In the genomic region with DNA sequence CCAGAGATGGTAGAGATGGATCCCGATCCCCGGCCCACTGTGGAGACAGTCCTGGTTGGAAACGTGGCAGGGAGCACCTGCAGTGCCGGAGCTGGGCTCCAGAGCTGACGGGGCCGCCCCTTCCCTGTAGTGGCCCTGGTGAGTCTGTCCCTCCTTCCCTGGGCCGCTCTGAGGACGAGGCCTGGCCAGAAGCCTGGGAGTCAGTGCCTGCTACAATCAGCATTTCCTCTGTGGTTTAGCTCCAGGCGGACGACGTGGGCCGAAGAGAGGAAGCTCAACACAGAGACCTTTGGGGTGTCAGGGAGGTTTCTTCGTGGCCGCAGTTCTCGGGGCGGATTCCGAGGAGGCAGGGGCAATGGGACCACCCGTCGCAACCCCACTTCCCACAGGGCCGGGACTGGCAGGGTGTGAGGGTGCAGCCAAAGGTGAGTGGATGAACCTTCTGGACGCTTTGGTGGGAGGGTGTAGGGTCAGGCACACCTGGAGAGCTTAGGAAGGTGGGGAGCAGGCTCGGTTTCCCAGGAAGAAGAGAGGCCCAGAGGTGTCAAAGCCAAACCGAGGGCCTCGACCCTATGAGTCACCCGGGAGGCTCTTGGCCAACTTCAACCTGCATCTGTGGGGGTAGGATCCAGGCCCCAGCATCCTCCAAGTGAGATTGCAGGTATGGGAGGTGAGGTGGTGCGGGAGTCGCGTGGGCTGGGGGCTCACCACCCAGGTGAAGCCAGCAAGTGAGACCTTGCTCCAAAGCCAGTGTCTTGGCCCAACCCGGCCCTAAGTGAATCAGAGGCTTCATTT, we compare ENCODE assay signal across 12 cellular contexts. TPM values are rescaled to one million over a fixed set of nuclear protein-coding genes. Genes with fewer than 3 reads are reported as not detected.
DNase-seq lines count a peak whose midpoint lies in the region; ATAC-seq and TF ChIP-seq lines count a peak whose summit lies in the region.
"Had no signal": no experiment of that assay in that cellular context is flagged by ENCODE, and none has a peak within 500 bp of the region (broad histone marks: within the 10 kb centered on the region; RNA-seq: fewer than 3 reads in every experiment).

No MANE protein-coding gene starts in this region.

- peak overlapping the region; percentile 45 for H3K4me3 Mint-ChIP-seq in neural crest cell
- H3K4me3 Mint-ChIP-seq in activated T-helper 17 cell treated with anti-CD3 and anti-CD28 coated beads, Interleukin-2, amount 50 U/mL, for 72 hours, result no peak overlapping the region

- no peak overlapping the region for H3K27ac Mint-ChIP-seq in neural crest cell (ENCODE audit: unreplicated experiment)
- H3K27ac Mint-ChIP-seq in activated T-helper 17 cell treated with anti-CD3 and anti-CD28 coated beads, Interleukin-2, amount 50 U/mL, for 72 hours, result no peak overlapping the region

- H3K4me1 ChIP-seq in uterus, result no peaks in the 10 kb centered on the region
- H3K4me1 ChIP-seq: ascending aorta had no signal

- peak; percentile 84 for DNase-seq in Right ventricle myocardium inferior (ENCODE audit: missing footprints)
- no peak for DNase-seq in cardiac septum (ENCODE audit: low spot score)
- DNase-seq in dermis blood vessel endothelial cell, result peak; percentile 28
- DNase-seq in neural crest cell (ENCODE audit: low read depth, low spot score), result no peak
- DNase-seq in uterus, result no peak
- no peak for DNase-seq in HT-29 (ENCODE audit: low spot score)
- DNase-seq: activated CD4-positive, alpha-beta T cell treated with anti-CD3 and anti-CD28 coated beads, Interleukin-2, amount 50 U/mL, for 48 hours; HCEC 1CT; occipital lobe had no signal

- H3K27me3 ChIP-seq in uterus, result no peaks in the 10 kb centered on the region
- H3K27me3 ChIP-seq: ascending aorta had no signal

- H3K4me3 ChIP-seq in uterus, result no peak overlapping the region
- H3K4me3 ChIP-seq: ascending aorta had no signal

- intact Hi-C loops in Right ventricle myocardium inferior (cut with DNase I) (no loop called here), cardiac septum (cut with DNase I) (no loop called here), uterus (cut with DNase I; ENCODE audit: low total_unique reads) (no loop called here)

- no peaks in the 10 kb centered on the region for H3K36me3 ChIP-seq in uterus

- peak overlapping the region; percentile 8 to 42 for H3K27ac ChIP-seq in uterus

- H3K9me3 Mint-ChIP-seq in neural crest cell, result no peaks in the 10 kb centered on the region
- no peaks in the 10 kb centered on the region for H3K9me3 Mint-ChIP-seq in activated T-helper 17 cell treated with anti-CD3 and anti-CD28 coated beads, Interleukin-2, amount 50 U/mL, for 72 hours

- H3K9me3 ChIP-seq in uterus, result no peaks in the 10 kb centered on the region
- H3K9me3 ChIP-seq: ascending aorta had no signal

- ATAC-seq in Right ventricle myocardium inferior (peak; percentile 47), GM21737 (IDR thresholded peaks at IDR 0.05; ENCODE audit: unreplicated experiment) (no peak)
- no peak for ATAC-seq in activated T-helper 17 cell treated with anti-CD3 and anti-CD28 coated beads, Interleukin-2, amount 50 U/mL, for 72 hours (replicated peaks)

- peaks cover 32% of the 10 kb centered on the region for H3K36me3 Mint-ChIP-seq in neural crest cell (ENCODE audit: low read depth)
- peaks cover 100% of the 10 kb centered on the region for H3K36me3 Mint-ChIP-seq in activated T-helper 17 cell treated with anti-CD3 and anti-CD28 coated beads, Interleukin-2, amount 50 U/mL, for 72 hours (ENCODE audit: low read depth)

- TF ChIP-seq CTCF in neural crest cell (conservative IDR thresholded peaks at IDR 0.05), result no peak
- TF ChIP-seq CTCF in uterus (IDR thresholded peaks at IDR 0.05), result no peak

- H3K27me3 Mint-ChIP-seq in neural crest cell (ENCODE audit: low read depth), result no peaks in the 10 kb centered on the region
- H3K27me3 Mint-ChIP-seq in activated T-helper 17 cell treated with anti-CD3 and anti-CD28 coated beads, Interleukin-2, amount 50 U/mL, for 72 hours, result no peaks in the 10 kb centered on the region

- no peaks in the 10 kb centered on the region for H3K4me1 Mint-ChIP-seq in neural crest cell
- H3K4me1 Mint-ChIP-seq in activated T-helper 17 cell treated with anti-CD3 and anti-CD28 coated beads, Interleukin-2, amount 50 U/mL, for 72 hours, result peaks cover 14% of the 10 kb centered on the region

- TF ChIP-seq POLR2A in uterus (IDR thresholded peaks at IDR 0.05), result no peak

RNA-seq across cellular contexts. Expression of gene PSMA7, which starts 9.9 kb away (rescaled TPM):
- total RNA-seq in Right ventricle myocardium inferior (230 TPM), cardiac septum (198 TPM), dermis blood vessel endothelial cell (450 and 557 TPM in 2 replicates), neural crest cell (318 and 322 TPM in 2 replicates), uterus (100 to 1,000 TPM; 145 to 214 (median 162) TPM)
- total RNA-seq in activated T-helper 17 cell treated with anti-CD3 and anti-CD28 coated beads, Interleukin-2, amount 50 U/mL, for 72 hours, result 100 to 1,000 TPM; 161 to 334 TPM
- total RNA-seq in HT-29 (2014; rRNA removed; shearing (Covaris generic)), result 822 and 933 TPM in 2 replicates

RNA-seq across cellular contexts. Expression of gene SS18L1, which starts 10.3 kb away (rescaled TPM):
- 7.8 TPM for total RNA-seq in Right ventricle myocardium inferior
- 8.0 TPM for total RNA-seq in cardiac septum
- total RNA-seq in dermis blood vessel endothelial cell, result 13.8 and 16.5 TPM in 2 replicates
- 29.6 and 30.0 TPM in 2 replicates for total RNA-seq in neural crest cell
- total RNA-seq in uterus, result 10 to 100 TPM in 2 of 4 donors, 1 to 10 TPM in 1, under 1 TPM in 1; 0.51 to 21.7 (median 12.8) TPM
- 10 to 100 TPM; 16.5 to 17.9 TPM for total RNA-seq in activated T-helper 17 cell treated with anti-CD3 and anti-CD28 coated beads, Interleukin-2, amount 50 U/mL, for 72 hours
- total RNA-seq in HT-29 (2014; rRNA removed; shearing (Covaris generic)), result 57.1 and 65.8 TPM in 2 replicates

RNA-seq across cellular contexts. Expression of gene LSM14B, which starts 11.0 kb away (rescaled TPM):
- total RNA-seq in Right ventricle myocardium inferior (55.2 TPM), cardiac septum (51.0 TPM), dermis blood vessel endothelial cell (31.3 and 32.8 TPM in 2 replicates), neural crest cell (97.1 TPM in 2 replicates), uterus (10 to 100 TPM in 3 of 4 donors, 1 to 10 TPM in 1; 3.1 to 56.8 (median 45.9) TPM)
- 10 to 100 TPM; 25.1 to 29.8 TPM for total RNA-seq in activated T-helper 17 cell treated with anti-CD3 and anti-CD28 coated beads, Interleukin-2, amount 50 U/mL, for 72 hours
- 76.1 and 80.0 TPM in 2 replicates for total RNA-seq in HT-29 (2014; rRNA removed; shearing (Covaris generic))

RNA-seq across cellular contexts. Expression of gene MTG2, which starts 49.6 kb away (rescaled TPM):
- total RNA-seq in Right ventricle myocardium inferior (21.6 TPM), cardiac septum (26.6 TPM), dermis blood vessel endothelial cell (19.3 and 26.7 TPM in 2 replicates), neural crest cell (32.9 and 34.6 TPM in 2 replicates), uterus (10 to 100 TPM in 3 of 4 donors, under 1 TPM in 1; 0.59 to 38.5 (median 22.7) TPM)
- 10 to 100 TPM; 19.7 to 40.2 TPM for total RNA-seq in activated T-helper 17 cell treated with anti-CD3 and anti-CD28 coated beads, Interleukin-2, amount 50 U/mL, for 72 hours
- total RNA-seq in HT-29 (2014; rRNA removed; shearing (Covaris generic)), result 41.9 and 44.2 TPM in 2 replicates

Comparison
In these comparisons a context has a peak if more than half of its experiments do, and no peak if none do; other contexts are left out.
1. DNase-seq: peak in Right ventricle myocardium inferior (single experiment) and dermis blood vessel endothelial cell (single experiment); none in cardiac septum (single experiment), neural crest cell (single experiment), uterus (0 of 2) and HT-29 (single experiment).